In the genomic region with DNA sequence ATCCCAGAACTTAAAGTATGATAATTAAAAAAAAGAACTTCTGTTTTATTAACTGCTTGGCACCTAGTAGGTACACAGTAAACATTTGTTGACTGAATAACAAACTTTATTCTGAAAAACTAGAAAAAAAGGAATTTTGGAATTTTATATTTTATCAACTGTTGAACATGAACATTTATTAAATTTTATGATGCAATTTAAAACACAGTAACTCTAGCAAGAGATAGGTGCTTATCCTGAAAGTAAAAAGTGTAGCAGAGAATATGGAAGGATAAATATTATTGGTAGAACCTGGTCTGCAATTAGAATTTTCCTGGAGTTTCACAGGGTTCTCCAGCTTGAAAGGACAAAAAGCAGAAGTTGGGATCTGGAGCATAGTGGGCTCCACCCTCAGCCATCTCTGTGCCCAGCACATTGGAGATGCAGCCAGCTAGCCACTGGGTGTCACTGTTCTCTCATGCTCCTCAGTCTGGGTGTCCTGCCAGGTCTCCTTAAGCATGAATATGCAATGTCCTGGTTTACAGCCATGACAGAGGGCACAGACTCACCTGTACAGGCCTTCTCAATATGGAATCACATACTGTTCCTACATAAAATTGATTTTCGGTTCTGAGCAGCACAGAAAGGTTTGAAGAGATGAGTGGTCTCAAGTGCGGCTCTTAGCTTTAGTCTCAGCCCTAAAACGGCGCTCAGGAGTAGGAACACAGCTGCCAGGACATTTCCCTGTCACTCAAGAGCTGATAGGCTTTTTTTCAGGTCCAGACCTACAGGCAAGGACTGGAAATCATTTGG, we compare ENCODE assay signal across 1 cellular context.
TF ChIP-seq lines count a peak whose summit lies in the region.

No MANE protein-coding gene starts in this region.

TF ChIP-seq in HepG2, 621 proteins besides CTCF, POLR2A, EP300 and RAD21 (continues in another document):
- TF ChIP-seq, protein P1, sequence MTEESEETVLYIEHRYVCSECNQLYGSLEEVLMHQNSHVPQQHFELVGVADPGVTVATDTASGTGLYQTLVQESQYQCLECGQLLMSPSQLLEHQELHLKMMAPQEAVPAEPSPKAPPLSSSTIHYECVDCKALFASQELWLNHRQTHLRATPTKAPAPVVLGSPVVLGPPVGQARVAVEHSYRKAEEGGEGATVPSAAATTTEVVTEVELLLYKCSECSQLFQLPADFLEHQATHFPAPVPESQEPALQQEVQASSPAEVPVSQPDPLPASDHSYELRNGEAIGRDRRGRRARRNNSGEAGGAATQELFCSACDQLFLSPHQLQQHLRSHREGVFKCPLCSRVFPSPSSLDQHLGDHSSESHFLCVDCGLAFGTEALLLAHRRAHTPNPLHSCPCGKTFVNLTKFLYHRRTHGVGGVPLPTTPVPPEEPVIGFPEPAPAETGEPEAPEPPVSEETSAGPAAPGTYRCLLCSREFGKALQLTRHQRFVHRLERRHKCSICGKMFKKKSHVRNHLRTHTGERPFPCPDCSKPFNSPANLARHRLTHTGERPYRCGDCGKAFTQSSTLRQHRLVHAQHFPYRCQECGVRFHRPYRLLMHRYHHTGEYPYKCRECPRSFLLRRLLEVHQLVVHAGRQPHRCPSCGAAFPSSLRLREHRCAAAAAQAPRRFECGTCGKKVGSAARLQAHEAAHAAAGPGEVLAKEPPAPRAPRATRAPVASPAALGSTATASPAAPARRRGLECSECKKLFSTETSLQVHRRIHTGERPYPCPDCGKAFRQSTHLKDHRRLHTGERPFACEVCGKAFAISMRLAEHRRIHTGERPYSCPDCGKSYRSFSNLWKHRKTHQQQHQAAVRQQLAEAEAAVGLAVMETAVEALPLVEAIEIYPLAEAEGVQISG (CRISPR knock-in tag; IDR thresholded peaks at IDR 0.05), result peak; percentile 24; the same call in 1 of the 2 replicates
- TF ChIP-seq ZNF737 (CRISPR knock-in tag; IDR thresholded peaks at IDR 0.05; ENCODE audit: borderline replicate concordance), result no peak
- TF ChIP-seq ZSCAN21 (CRISPR knock-in tag; IDR thresholded peaks at IDR 0.05; ENCODE audit: borderline replicate concordance), result no peak
- TF ChIP-seq MXD4 (CRISPR knock-in tag; IDR thresholded peaks at IDR 0.05), result no peak
- TF ChIP-seq ZNF572 (CRISPR knock-in tag; IDR thresholded peaks at IDR 0.05), result no peak
- no peak for TF ChIP-seq FOXP1 (IDR thresholded peaks at IDR 0.05)
- TF ChIP-seq FOXP1 (CRISPR knock-in tag; IDR thresholded peaks at IDR 0.05), result no peak
- no peak for TF ChIP-seq ETV6 (CRISPR knock-in tag; conservative IDR thresholded peaks at IDR 0.05)
- TF ChIP-seq ZNF605 (CRISPR knock-in tag; IDR thresholded peaks at IDR 0.05), result no peak
- no peak for TF ChIP-seq SP140L (CRISPR knock-in tag; IDR thresholded peaks at IDR 0.05; ENCODE audit: borderline replicate concordance)
- TF ChIP-seq GTF2F1 (IDR thresholded peaks at IDR 0.05; ENCODE audit: low read length), result no peak
- TF ChIP-seq ZNF12 (CRISPR knock-in tag; IDR thresholded peaks at IDR 0.05), result no peak
- no peak for TF ChIP-seq PHB2 (IDR thresholded peaks at IDR 0.05; ENCODE audit: partially characterized antibody)
- TF ChIP-seq ZBTB20 (CRISPR knock-in tag; IDR thresholded peaks at IDR 0.05; ENCODE audit: borderline replicate concordance, low read depth), result no peak
- no peak for TF ChIP-seq ZSCAN25 (CRISPR knock-in tag; IDR thresholded peaks at IDR 0.05)
- TF ChIP-seq, protein P2, sequence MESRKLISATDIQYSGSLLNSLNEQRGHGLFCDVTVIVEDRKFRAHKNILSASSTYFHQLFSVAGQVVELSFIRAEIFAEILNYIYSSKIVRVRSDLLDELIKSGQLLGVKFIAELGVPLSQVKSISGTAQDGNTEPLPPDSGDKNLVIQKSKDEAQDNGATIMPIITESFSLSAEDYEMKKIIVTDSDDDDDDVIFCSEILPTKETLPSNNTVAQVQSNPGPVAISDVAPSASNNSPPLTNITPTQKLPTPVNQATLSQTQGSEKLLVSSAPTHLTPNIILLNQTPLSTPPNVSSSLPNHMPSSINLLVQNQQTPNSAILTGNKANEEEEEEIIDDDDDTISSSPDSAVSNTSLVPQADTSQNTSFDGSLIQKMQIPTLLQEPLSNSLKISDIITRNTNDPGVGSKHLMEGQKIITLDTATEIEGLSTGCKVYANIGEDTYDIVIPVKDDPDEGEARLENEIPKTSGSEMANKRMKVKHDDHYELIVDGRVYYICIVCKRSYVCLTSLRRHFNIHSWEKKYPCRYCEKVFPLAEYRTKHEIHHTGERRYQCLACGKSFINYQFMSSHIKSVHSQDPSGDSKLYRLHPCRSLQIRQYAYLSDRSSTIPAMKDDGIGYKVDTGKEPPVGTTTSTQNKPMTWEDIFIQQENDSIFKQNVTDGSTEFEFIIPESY (CRISPR knock-in tag; IDR thresholded peaks at IDR 0.05), result no peak
- TF ChIP-seq FOXO1 (CRISPR knock-in tag; IDR thresholded peaks at IDR 0.05), result 0 out of 2 replicates have a peak, but pooled peaks have one; percentile 25
- TF ChIP-seq KDM3A (CRISPR knock-in tag; IDR thresholded peaks at IDR 0.05; ENCODE audit: low read depth), result no peak
- TF ChIP-seq ZNF501 (CRISPR knock-in tag; IDR thresholded peaks at IDR 0.05), result 0 out of 2 replicates have a peak, but pooled peaks have one; percentile 25
- TF ChIP-seq RBM22 (optimal IDR thresholded peaks at IDR 0.05; ENCODE audit: low read length), result no peak
- TF ChIP-seq FLYWCH1 (CRISPR knock-in tag; IDR thresholded peaks at IDR 0.05), result no peak
- TF ChIP-seq RCOR2 (CRISPR knock-in tag; IDR thresholded peaks at IDR 0.05), result no peak
- no peak for TF ChIP-seq GFI1 (CRISPR knock-in tag; IDR thresholded peaks at IDR 0.05; ENCODE audit: borderline replicate concordance)
- peak; percentile 1; the same call in 1 of the 2 replicates for TF ChIP-seq NFE2L2 (IDR thresholded peaks at IDR 0.05; ENCODE audit: low read length)
- no peak for TF ChIP-seq CBX2 (IDR thresholded peaks at IDR 0.05; ENCODE audit: low read depth, low read length)
- TF ChIP-seq CBX2 (CRISPR knock-in tag; IDR thresholded peaks at IDR 0.05; ENCODE audit: low read depth), result no peak
- TF ChIP-seq TEAD3 (CRISPR knock-in tag; optimal IDR thresholded peaks at IDR 0.05; ENCODE audit: borderline replicate concordance), result peak; percentile 52
- TF ChIP-seq SIX1 (CRISPR knock-in tag; IDR thresholded peaks at IDR 0.05; ENCODE audit: borderline replicate concordance), result no peak
- TF ChIP-seq ATM (IDR thresholded peaks at IDR 0.05; ENCODE audit: borderline replicate concordance), result no peak
- no peak for TF ChIP-seq AKAP8 (CRISPR knock-in tag; IDR thresholded peaks at IDR 0.05)
- 0 out of 2 replicates have a peak, but pooled peaks have one; percentile 28 for TF ChIP-seq REPIN1 (CRISPR knock-in tag; IDR thresholded peaks at IDR 0.05; ENCODE audit: borderline replicate concordance, low read depth)
- TF ChIP-seq, protein P3, sequence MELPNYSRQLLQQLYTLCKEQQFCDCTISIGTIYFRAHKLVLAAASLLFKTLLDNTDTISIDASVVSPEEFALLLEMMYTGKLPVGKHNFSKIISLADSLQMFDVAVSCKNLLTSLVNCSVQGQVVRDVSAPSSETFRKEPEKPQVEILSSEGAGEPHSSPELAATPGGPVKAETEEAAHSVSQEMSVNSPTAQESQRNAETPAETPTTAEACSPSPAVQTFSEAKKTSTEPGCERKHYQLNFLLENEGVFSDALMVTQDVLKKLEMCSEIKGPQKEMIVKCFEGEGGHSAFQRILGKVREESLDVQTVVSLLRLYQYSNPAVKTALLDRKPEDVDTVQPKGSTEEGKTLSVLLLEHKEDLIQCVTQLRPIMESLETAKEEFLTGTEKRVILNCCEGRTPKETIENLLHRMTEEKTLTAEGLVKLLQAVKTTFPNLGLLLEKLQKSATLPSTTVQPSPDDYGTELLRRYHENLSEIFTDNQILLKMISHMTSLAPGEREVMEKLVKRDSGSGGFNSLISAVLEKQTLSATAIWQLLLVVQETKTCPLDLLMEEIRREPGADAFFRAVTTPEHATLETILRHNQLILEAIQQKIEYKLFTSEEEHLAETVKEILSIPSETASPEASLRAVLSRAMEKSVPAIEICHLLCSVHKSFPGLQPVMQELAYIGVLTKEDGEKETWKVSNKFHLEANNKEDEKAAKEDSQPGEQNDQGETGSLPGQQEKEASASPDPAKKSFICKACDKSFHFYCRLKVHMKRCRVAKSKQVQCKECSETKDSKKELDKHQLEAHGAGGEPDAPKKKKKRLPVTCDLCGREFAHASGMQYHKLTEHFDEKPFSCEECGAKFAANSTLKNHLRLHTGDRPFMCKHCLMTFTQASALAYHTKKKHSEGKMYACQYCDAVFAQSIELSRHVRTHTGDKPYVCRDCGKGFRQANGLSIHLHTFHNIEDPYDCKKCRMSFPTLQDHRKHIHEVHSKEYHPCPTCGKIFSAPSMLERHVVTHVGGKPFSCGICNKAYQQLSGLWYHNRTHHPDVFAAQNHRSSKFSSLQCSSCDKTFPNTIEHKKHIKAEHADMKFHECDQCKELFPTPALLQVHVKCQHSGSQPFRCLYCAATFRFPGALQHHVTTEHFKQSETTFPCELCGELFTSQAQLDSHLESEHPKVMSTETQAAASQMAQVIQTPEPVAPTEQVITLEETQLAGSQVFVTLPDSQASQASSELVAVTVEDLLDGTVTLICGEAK (IDR thresholded peaks at IDR 0.05), result no peak
- TF ChIP-seq, protein P3 (CRISPR knock-in tag; IDR thresholded peaks at IDR 0.05), result no peak
- no peak for TF ChIP-seq FOXC1 (CRISPR knock-in tag; IDR thresholded peaks at IDR 0.05; ENCODE audit: borderline replicate concordance)
- TF ChIP-seq, protein P4, sequence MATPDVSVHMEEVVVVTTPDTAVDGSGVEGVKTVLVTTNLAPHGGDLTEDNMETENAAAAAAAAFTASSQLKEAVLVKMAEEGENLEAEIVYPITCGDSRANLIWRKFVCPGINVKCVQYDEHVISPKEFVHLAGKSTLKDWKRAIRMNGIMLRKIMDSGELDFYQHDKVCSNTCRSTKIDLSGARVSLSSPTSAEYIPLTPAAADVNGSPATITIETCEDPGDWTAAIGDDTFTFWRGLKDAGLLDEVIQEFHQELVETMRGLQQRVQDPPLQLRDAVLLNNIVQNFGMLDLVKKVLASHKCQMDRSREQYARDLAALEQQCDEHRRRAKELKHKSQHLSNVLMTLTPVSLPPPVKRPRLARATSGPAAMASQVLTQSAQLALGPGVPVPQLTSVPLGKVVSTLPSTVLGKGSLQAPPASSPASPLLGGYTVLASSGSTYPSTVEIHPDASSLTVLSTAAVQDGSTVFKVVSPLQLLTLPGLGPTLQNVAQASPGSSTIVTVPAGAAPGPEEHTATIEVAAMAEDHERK (CRISPR knock-in tag; IDR thresholded peaks at IDR 0.05; ENCODE audit: low read depth), result no peak
- no peak for TF ChIP-seq KLF16 (CRISPR knock-in tag; IDR thresholded peaks at IDR 0.05)
- TF ChIP-seq, protein P5, sequence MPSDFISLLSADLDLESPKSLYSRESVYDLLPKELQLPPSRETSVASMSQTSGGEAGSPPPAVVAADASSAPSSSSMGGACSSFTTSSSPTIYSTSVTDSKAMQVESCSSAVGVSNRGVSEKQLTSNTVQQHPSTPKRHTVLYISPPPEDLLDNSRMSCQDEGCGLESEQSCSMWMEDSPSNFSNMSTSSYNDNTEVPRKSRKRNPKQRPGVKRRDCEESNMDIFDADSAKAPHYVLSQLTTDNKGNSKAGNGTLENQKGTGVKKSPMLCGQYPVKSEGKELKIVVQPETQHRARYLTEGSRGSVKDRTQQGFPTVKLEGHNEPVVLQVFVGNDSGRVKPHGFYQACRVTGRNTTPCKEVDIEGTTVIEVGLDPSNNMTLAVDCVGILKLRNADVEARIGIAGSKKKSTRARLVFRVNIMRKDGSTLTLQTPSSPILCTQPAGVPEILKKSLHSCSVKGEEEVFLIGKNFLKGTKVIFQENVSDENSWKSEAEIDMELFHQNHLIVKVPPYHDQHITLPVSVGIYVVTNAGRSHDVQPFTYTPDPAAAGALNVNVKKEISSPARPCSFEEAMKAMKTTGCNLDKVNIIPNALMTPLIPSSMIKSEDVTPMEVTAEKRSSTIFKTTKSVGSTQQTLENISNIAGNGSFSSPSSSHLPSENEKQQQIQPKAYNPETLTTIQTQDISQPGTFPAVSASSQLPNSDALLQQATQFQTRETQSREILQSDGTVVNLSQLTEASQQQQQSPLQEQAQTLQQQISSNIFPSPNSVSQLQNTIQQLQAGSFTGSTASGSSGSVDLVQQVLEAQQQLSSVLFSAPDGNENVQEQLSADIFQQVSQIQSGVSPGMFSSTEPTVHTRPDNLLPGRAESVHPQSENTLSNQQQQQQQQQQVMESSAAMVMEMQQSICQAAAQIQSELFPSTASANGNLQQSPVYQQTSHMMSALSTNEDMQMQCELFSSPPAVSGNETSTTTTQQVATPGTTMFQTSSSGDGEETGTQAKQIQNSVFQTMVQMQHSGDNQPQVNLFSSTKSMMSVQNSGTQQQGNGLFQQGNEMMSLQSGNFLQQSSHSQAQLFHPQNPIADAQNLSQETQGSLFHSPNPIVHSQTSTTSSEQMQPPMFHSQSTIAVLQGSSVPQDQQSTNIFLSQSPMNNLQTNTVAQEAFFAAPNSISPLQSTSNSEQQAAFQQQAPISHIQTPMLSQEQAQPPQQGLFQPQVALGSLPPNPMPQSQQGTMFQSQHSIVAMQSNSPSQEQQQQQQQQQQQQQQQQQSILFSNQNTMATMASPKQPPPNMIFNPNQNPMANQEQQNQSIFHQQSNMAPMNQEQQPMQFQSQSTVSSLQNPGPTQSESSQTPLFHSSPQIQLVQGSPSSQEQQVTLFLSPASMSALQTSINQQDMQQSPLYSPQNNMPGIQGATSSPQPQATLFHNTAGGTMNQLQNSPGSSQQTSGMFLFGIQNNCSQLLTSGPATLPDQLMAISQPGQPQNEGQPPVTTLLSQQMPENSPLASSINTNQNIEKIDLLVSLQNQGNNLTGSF (CRISPR knock-in tag; IDR thresholded peaks at IDR 0.05), result no peak
- TF ChIP-seq ZNF530 (CRISPR knock-in tag; IDR thresholded peaks at IDR 0.05; ENCODE audit: low read depth), result no peak
- TF ChIP-seq KAT8 (CRISPR knock-in tag; IDR thresholded peaks at IDR 0.05), result 0 out of 2 replicates have a peak, but pooled peaks have one; percentile 25
